8 cellular contexts compared by ENCODE assay signal in genomic region chr10:101063548-101064414, GRCh38. TPM values are rescaled to one million over a fixed set of nuclear protein-coding genes. Genes with fewer than 3 reads are reported as not detected.
DNase-seq lines count a peak whose midpoint lies in the region; ATAC-seq, FAIRE-seq and TF ChIP-seq lines count a peak whose summit lies in the region.
"Had no signal": no experiment of that assay in that cellular context is flagged by ENCODE, and none has a peak within 500 bp of the region (broad histone marks: within the 10 kb centered on the region; RNA-seq: fewer than 3 reads in every experiment).

No MANE protein-coding gene starts in this region.

- DNase-seq in DND-41 (no peak), KG1 (lab: John Stamatoyannopoulos, UW) (peak; percentile 17), GM12878 (ENCODE audit: low read depth, low spot score) (no peak), osteocyte (ENCODE audit: extremely low spot score, unreplicated experiment) (no peak), DMS79 treated with DMSO at 0.1 percent for 48 hours (lab: John Stamatoyannopoulos, UW) (no peak), testis (no peak)

- no peak overlapping the region for H2AFZ ChIP-seq in DND-41 (ENCODE audit: low read depth, low read length)
- peak overlapping the region; percentile 17; the same call in 1 of the 2 replicates for H2AFZ ChIP-seq in GM12878 (ENCODE audit: control insufficient read depth, low read depth, low read length)

- H3K4me2 ChIP-seq in DND-41 (ENCODE audit: insufficient read depth, low read length), result no peak overlapping the region
- peak overlapping the region; percentile 82 for H3K4me2 ChIP-seq in GM12878 (ENCODE audit: control insufficient read depth, insufficient read depth)

- TF ChIP-seq RAD21 in GM12878 (IDR thresholded peaks at IDR 0.05; ENCODE audit: insufficient read depth, low read depth, low read length), result no peak

- no peak for TF ChIP-seq EP300 in GM12878 (IDR thresholded peaks at IDR 0.05; ENCODE audit: borderline replicate concordance in 1 of 2, control insufficient read depth in 1 of 2, low read depth in 2 of 2, low read length in 2 of 2)

- H3K36me3 ChIP-seq in DND-41 (ENCODE audit: insufficient read depth, low read length), result peaks cover 4% of the 10 kb centered on the region; the same call in 1 of the 2 replicates
- no peaks in the 10 kb centered on the region for H3K36me3 ChIP-seq in GM12878 (ENCODE audit: control insufficient read depth in 2 of 2, insufficient read depth in 2 of 2, low read length in 1 of 2)
- H3K36me3 ChIP-seq in testis (ENCODE audit: low read depth, missing control alignments), result no peaks in the 10 kb centered on the region

- POLR2A ChIA-PET in GM12878 (lab: Charles Lee), result interaction anchor here (0.5 to 5.2 kb wide), 4 partner anchors 13 to 649 kb away, joined by 3 to 42 read pairs (median 18); no protein-coding TSS in a partner anchor

- in situ Hi-C loops in GM12878 (cut with MboI), result no loop called here

- H3K4me1 ChIP-seq in DND-41 (ENCODE audit: insufficient read depth, low read length), result peaks cover 42% of the 10 kb centered on the region
- peaks cover 45% of the 10 kb centered on the region for H3K4me1 ChIP-seq in GM12878 (ENCODE audit: control insufficient read depth, insufficient read depth, low read length)
- peaks cover 44% of the 10 kb centered on the region for H3K4me1 ChIP-seq in testis

- H3K27ac Mint-ChIP-seq in osteocyte (ENCODE audit: unreplicated experiment), result peak overlapping the region; percentile 78

- TF ChIP-seq POLR2A in GM12878 (IDR thresholded peaks at IDR 0.05; ENCODE audit: low read depth, low read length), result no peak
- TF ChIP-seq POLR2A in testis (IDR thresholded peaks at IDR 0.05), result no peak

- FAIRE-seq in GM12878 (lab: Jason Lieb, UNC), result no peak
- FAIRE-seq: bronchial epithelial cell had no signal

- 49% methylated on average over 14 of the region's 15 CpGs for WGBS in GM12878 (ENCODE audit: insufficient coverage, insufficient replicate concordance, low lambda C conversion rate, missing lambda C conversion rate)
- WGBS in testis, 2 donors, result 51% methylated on average over 13 to 15 of the region's 15 CpGs

- H3K4me3 ChIP-seq in DND-41 (ENCODE audit: low read depth in 1 of 2, low read length in 2 of 2), result no peak overlapping the region
- H3K4me3 ChIP-seq in GM12878, result no peak overlapping the region
- no peak overlapping the region for H3K4me3 ChIP-seq in testis

- ATAC-seq in DND-41 (ENCODE audit: insufficient read depth, low read depth), result no peak
- no peak for ATAC-seq in GM12878
- no peak for ATAC-seq in HG02798 (IDR thresholded peaks at IDR 0.05; ENCODE audit: poor library complexity, unreplicated experiment)

- CTCF ChIA-PET in GM12878 (lab: Yijun Ruan, JAX), result interaction anchor here (0.6 to 23.4 kb wide), 6 partner anchors 12 to 78 kb away, joined by 3 to 885 read pairs (median 6); partner anchors contain the start of genes KAZALD1, PDZD7 and SFXN3

- H3K9me3 Mint-ChIP-seq in osteocyte (ENCODE audit: unreplicated experiment), result no peaks in the 10 kb centered on the region

- peak overlapping the region; percentile 86 for H3K4me3 Mint-ChIP-seq in osteocyte (ENCODE audit: unreplicated experiment)

- RAD21 ChIA-PET in GM12878 (lab: Charles Lee; ENCODE audit: unreplicated experiment), result interaction anchor here (2.5 to 7.5 kb wide), 2 partner anchors 13 to 21 kb away, joined by 17 to 68 read pairs; no protein-coding TSS in a partner anchor

- H3K36me3 Mint-ChIP-seq in osteocyte (ENCODE audit: unreplicated experiment), result no peaks in the 10 kb centered on the region

- BruUV-seq in GM12878 (replicated peaks; lab: Mats Ljungman, UMichigan), result no TSS peak

- peak overlapping the region; percentile 92; the same call in 1 of the 2 replicates for H3K9ac ChIP-seq in DND-41 (ENCODE audit: low read depth, low read length)
- H3K9ac ChIP-seq in GM12878 (ENCODE audit: control insufficient read depth, insufficient read depth, low read length), result no peak overlapping the region

- peaks cover 22% of the 10 kb centered on the region for H3K79me2 ChIP-seq in DND-41 (ENCODE audit: insufficient read depth, low read length)
- peaks cover 18% of the 10 kb centered on the region for H3K79me2 ChIP-seq in GM12878 (ENCODE audit: control insufficient read depth, insufficient read depth, low read length)

- H3K27ac ChIP-seq in DND-41 (ENCODE audit: low read length), result peak overlapping the region; percentile 30; the same call in 1 of the 2 replicates
- no peak overlapping the region for H3K27ac ChIP-seq in GM12878 (ENCODE audit: control insufficient read depth, insufficient read depth)
- no peak overlapping the region for H3K27ac ChIP-seq in testis

- SMC1A ChIA-PET in GM12878 (lab: Charles Lee; ENCODE audit: uncharacterized antibody, unreplicated experiment), result interaction anchor here (1.2 to 2.9 kb wide), 3 partner anchors 13 to 78 kb away, joined by 3 to 16 read pairs (median 5); no protein-coding TSS in a partner anchor

- TF ChIP-seq CTCF in DND-41 (IDR thresholded peaks at IDR 0.05; ENCODE audit: borderline replicate concordance, extremely low read depth, low read length, poor library complexity, severe bottlenecking), result no peak
- TF ChIP-seq CTCF in GM12878 (IDR thresholded peaks at IDR 0.05 in 2 of 3, conservative IDR thresholded peaks at IDR 0.05 in 1 of 3; ENCODE audit: control insufficient read depth in 2 of 3, extremely low read depth in 1 of 3, insufficient read depth in 1 of 3, low read depth in 3 of 3, low read length in 3 of 3), result no peak
- TF ChIP-seq CTCF in osteocyte (IDR thresholded peaks at IDR 0.05), result no peak
- no peak for TF ChIP-seq CTCF in testis (IDR thresholded peaks at IDR 0.05)

- H4K20me1 ChIP-seq in DND-41 (ENCODE audit: insufficient read depth, low read length) (peaks cover 5% of the 10 kb centered on the region), GM12878 (ENCODE audit: control insufficient read depth, insufficient read depth) (no peaks in the 10 kb centered on the region)

- intact Hi-C loops in GM12878 (cut with micrococcal nuclease; ENCODE audit: unreplicated experiment), result no loop called here
- intact Hi-C loops in testis (cut with DNase I; ENCODE audit: low total_unique reads), result no loop called here

- H3K9me3 ChIP-seq in DND-41 (ENCODE audit: insufficient read depth, low read length, severe bottlenecking) (no peaks in the 10 kb centered on the region), GM12878 (replicated peaks; ENCODE audit: control insufficient read depth, insufficient read depth, low read length) (no peaks in the 10 kb centered on the region), testis (no peaks in the 10 kb centered on the region)

- H3K27me3 ChIP-seq in DND-41 (ENCODE audit: insufficient read depth, low read length, poor library complexity) (no peaks in the 10 kb centered on the region), GM12878 (replicated peaks in 1 of 2; ENCODE audit: control insufficient read depth in 2 of 2, insufficient read depth in 2 of 2, low read length in 1 of 2) (peaks cover 2 to 3% of the 10 kb centered on the region in 2 experiments; a peak in 1 of 4 replicates), testis (no peaks in the 10 kb centered on the region)

- H3K4me1 Mint-ChIP-seq in osteocyte (ENCODE audit: unreplicated experiment), result peaks cover 53% of the 10 kb centered on the region

- H3K27me3 Mint-ChIP-seq in osteocyte (ENCODE audit: unreplicated experiment), result no peaks in the 10 kb centered on the region

RNA-seq across cellular contexts. Expression of gene KAZALD1, which starts 2.0 kb away (rescaled TPM):
- total RNA-seq in GM12878 (2013; cell fraction: nucleolus; rRNA removed), result 4.8 and 6.2 TPM in 2 replicates
- 2.3 and 2.8 TPM in 2 replicates for total RNA-seq in GM12878 (2014; rRNA removed)
- total RNA-seq in GM12878 (2014; rRNA removed; fragmentation: Illumina TruSeq; extraction: Trizol), result 2.1 and 3.3 TPM in 2 replicates
- 4.3 and 4.7 TPM in 2 replicates for total RNA-seq in GM12878 (2021)
- 0.58 TPM for polyA plus RNA-seq in GM12878 (2011; ENCODE audit: low read depth)
- polyA plus RNA-seq in GM12878 (2011; rRNA removed), result 1.1 and 2.2 TPM in 2 replicates
- 2.7 and 4.4 TPM in 2 replicates for polyA plus RNA-seq in GM12878 (2011; cell fraction: cytosol; rRNA removed)
- 7.6 and 12.3 TPM in 2 replicates for polyA plus RNA-seq in GM12878 (2011; cell fraction: nucleus; rRNA removed)
- polyA plus RNA-seq in GM12878 (2012), result 0.80 and 1.7 TPM in 2 replicates
- polyA plus RNA-seq in GM12878 (2014; fragmentation: Illumina TruSeq; extraction: Trizol), result 0.90 and 1.0 TPM in 2 replicates
- polyA plus RNA-seq in GM12878 (2014; fragmentation: Nextera tagmentation; extraction: Ambion mirVana), result under 1 TPM; 0.10 to 0.26 TPM
- polyA plus RNA-seq in GM12878 (2014; rRNA removed), result 3.1 and 3.5 TPM in 2 replicates
- polyA plus RNA-seq in GM12878 (2016; fragmentation: Nextera tagmentation; extraction: Ambion mirVana), result 1 to 10 TPM; 1.0 to 1.7 TPM
- polyA minus RNA-seq in GM12878 (2011; rRNA and poly(A)+ RNA removed), result 1.2 and 4.7 TPM in 2 replicates
- polyA minus RNA-seq in GM12878 (2011; cell fraction: cytosol; rRNA and poly(A)+ RNA removed), result 1.6 and 4.1 TPM in 2 replicates
- polyA minus RNA-seq in GM12878 (2011; cell fraction: nucleus; rRNA and poly(A)+ RNA removed), result 6.9 and 15.1 TPM in 2 replicates
- total RNA-seq in osteocyte, result 43.0 and 49.0 TPM in 2 replicates
- 10 to 100 TPM in 1 of 2 donors, 1 to 10 TPM in 1; 6.4 to 11.0 TPM for total RNA-seq in testis
- polyA plus RNA-seq in testis (ENCODE audit: insufficient read depth, low read depth, low replicate concordance), result 6.8 TPM

RNA-seq across cellular contexts. Expression of gene SFXN3, which starts 32.7 kb away (rescaled TPM):
- total RNA-seq in GM12878 (2013; cell fraction: nucleolus; rRNA removed), result 10.8 and 13.6 TPM in 2 replicates
- 1.1 and 1.2 TPM in 2 replicates for total RNA-seq in GM12878 (2014; rRNA removed)
- 0.63 and 1.1 TPM in 2 replicates for total RNA-seq in GM12878 (2014; rRNA removed; fragmentation: Illumina TruSeq; extraction: Trizol)
- total RNA-seq in GM12878 (2021), result 1.0 and 1.2 TPM in 2 replicates
- 1.1 TPM for polyA plus RNA-seq in GM12878 (2011; ENCODE audit: low read depth)
- polyA plus RNA-seq in GM12878 (2011; rRNA removed), result 8.7 and 11.3 TPM in 2 replicates
- 14.5 and 15.4 TPM in 2 replicates for polyA plus RNA-seq in GM12878 (2011; cell fraction: cytosol; rRNA removed)
- 29.3 and 42.3 TPM in 2 replicates for polyA plus RNA-seq in GM12878 (2011; cell fraction: nucleus; rRNA removed)
- polyA plus RNA-seq in GM12878 (2012), result 1.7 and 4.3 TPM in 2 replicates
- polyA plus RNA-seq in GM12878 (2014; fragmentation: Illumina TruSeq; extraction: Trizol), result 1.3 and 1.7 TPM in 2 replicates
- polyA plus RNA-seq in GM12878 (2014; fragmentation: Nextera tagmentation; extraction: Ambion mirVana), result under 1 TPM; 0.05 to 0.44 TPM
- 1.7 and 2.5 TPM in 2 replicates for polyA plus RNA-seq in GM12878 (2014; rRNA removed)
- polyA plus RNA-seq in GM12878 (2016; fragmentation: Nextera tagmentation; extraction: Ambion mirVana), result 1 to 10 TPM in 1 of 2 experiments, under 1 TPM in 1; 0.56 to 1.2 TPM
- polyA minus RNA-seq in GM12878 (2011; rRNA and poly(A)+ RNA removed), result 4.9 and 11.1 TPM in 2 replicates
- polyA minus RNA-seq in GM12878 (2011; cell fraction: cytosol; rRNA and poly(A)+ RNA removed), result 7.1 and 11.8 TPM in 2 replicates
- polyA minus RNA-seq in GM12878 (2011; cell fraction: nucleus; rRNA and poly(A)+ RNA removed), result 6.2 and 6.5 TPM in 2 replicates
- total RNA-seq in osteocyte, result 78.3 and 81.0 TPM in 2 replicates
- 100 to 1,000 TPM in 1 of 2 donors, 10 to 100 TPM in 1; 70.7 to 125 TPM for total RNA-seq in testis
- 38.5 TPM for polyA plus RNA-seq in testis (ENCODE audit: insufficient read depth, low read depth, low replicate concordance)

RNA-seq across cellular contexts. Expression of gene PDZD7, which starts 32.9 kb away (rescaled TPM):
- not detected in 2 replicates for total RNA-seq in GM12878 (2013; cell fraction: nucleolus; rRNA removed)
- total RNA-seq in GM12878 (2014; rRNA removed) (not detected in 2 replicates), GM12878 (2014; rRNA removed; fragmentation: Illumina TruSeq; extraction: Trizol) (not detected in 2 replicates), GM12878 (2021) (not detected in 2 replicates), osteocyte (1.9 and 2.1 TPM in 2 replicates), testis (1 to 10 TPM; 2.2 to 3.5 TPM)
- not detected for polyA plus RNA-seq in GM12878 (2011; ENCODE audit: low read depth)
- polyA plus RNA-seq in GM12878 (2011; rRNA removed) (0.01 TPM in 1 of 2 replicates, not detected in the other), GM12878 (2014; fragmentation: Illumina TruSeq; extraction: Trizol) (0.03 TPM in 1 of 2 replicates, not detected in the other), GM12878 (2014; fragmentation: Nextera tagmentation; extraction: Ambion mirVana) (not detected), GM12878 (2014; rRNA removed) (0.03 TPM in 1 of 2 replicates, not detected in the other), GM12878 (2016; fragmentation: Nextera tagmentation; extraction: Ambion mirVana) (under 1 TPM in 1 of 2 experiments, not detected in 1; 0.20 TPM), testis (ENCODE audit: insufficient read depth, low read depth, low replicate concordance) (1.6 TPM)
- 0.01 and 0.02 TPM in 2 replicates for polyA plus RNA-seq in GM12878 (2011; cell fraction: cytosol; rRNA removed)
- 0.04 and 0.07 TPM in 2 replicates for polyA plus RNA-seq in GM12878 (2011; cell fraction: nucleus; rRNA removed)
- 0.03 TPM in 1 of 2 replicates, not detected in the other for polyA plus RNA-seq in GM12878 (2012)
- not detected in 2 replicates for polyA minus RNA-seq in GM12878 (2011; rRNA and poly(A)+ RNA removed)
- not detected in 2 replicates for polyA minus RNA-seq in GM12878 (2011; cell fraction: cytosol; rRNA and poly(A)+ RNA removed)
- 0.12 TPM in 1 of 2 replicates, not detected in the other for polyA minus RNA-seq in GM12878 (2011; cell fraction: nucleus; rRNA and poly(A)+ RNA removed)
